In the genomic region with DNA sequence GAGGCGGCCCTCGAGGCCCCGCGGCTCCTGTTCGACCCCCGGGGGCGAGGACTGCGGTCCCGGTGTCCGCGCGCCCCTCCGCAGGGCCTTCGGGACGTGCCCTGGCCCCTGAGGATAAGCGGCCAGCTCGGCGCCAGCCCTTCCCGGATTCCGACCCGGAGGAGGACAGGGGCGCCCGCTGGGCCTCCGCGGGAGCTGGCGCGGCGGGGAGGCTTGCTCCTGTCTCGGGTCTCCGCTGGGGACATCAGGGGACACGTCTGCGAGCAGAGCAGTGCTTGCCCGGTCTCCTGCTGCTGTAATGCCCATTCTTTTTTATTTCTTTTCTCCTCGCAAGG, we compare ENCODE assay signal across 8 cellular contexts. TPM values are rescaled to one million over a fixed set of nuclear protein-coding genes. Genes with fewer than 3 reads are reported as not detected.
DNase-seq lines count a peak whose midpoint lies in the region; ATAC-seq and TF ChIP-seq lines count a peak whose summit lies in the region.

No MANE protein-coding gene starts in this region.

- POLR2A ChIA-PET in CD8-positive, alpha-beta T cell (lab: Charles Lee) = interaction anchor here (0.8 to 1.8 kb wide), 7 partner anchors 13 to 1115 kb away, joined by 3 to 9 read pairs (median 4); partner anchors contain the start of genes BRCA2 and HSPH1

- no peak for TF ChIP-seq CTCF in CD8-positive, alpha-beta T cell (IDR thresholded peaks at IDR 0.05)

- H3K4me1 Mint-ChIP-seq in CD8-positive, alpha-beta T cell (ENCODE audit: low read depth) = peaks cover 29% of the 10 kb centered on the region
- H3K4me1 Mint-ChIP-seq in memory B cell = peaks cover 12% of the 10 kb centered on the region

- peak overlapping the region; percentile 92 for H3K27ac Mint-ChIP-seq in CD8-positive, alpha-beta T cell
- peak overlapping the region; percentile 32 for H3K27ac Mint-ChIP-seq in memory B cell

- peak; percentile 11 for ATAC-seq in CD8-positive, alpha-beta T cell
- ATAC-seq in GM21367 (IDR thresholded peaks at IDR 0.05; ENCODE audit: unreplicated experiment) (peak; percentile 21), memory B cell (ENCODE audit: low read depth) (peak; percentile 16)

- H3K36me3 ChIP-seq in CD8-positive, alpha-beta T cell (ENCODE audit: insufficient read depth, low read length) = no peaks in the 10 kb centered on the region

- no peaks in the 10 kb centered on the region for H3K9me3 Mint-ChIP-seq in CD8-positive, alpha-beta T cell
- H3K9me3 Mint-ChIP-seq in memory B cell = no peaks in the 10 kb centered on the region

- peaks cover 18% of the 10 kb centered on the region for H3K4me1 ChIP-seq in CD8-positive, alpha-beta T cell (ENCODE audit: insufficient read depth, low read length)

- intact Hi-C loops in CD8-positive, alpha-beta T cell (cut with DNase I, micrococcal nuclease) = loop anchor here (1.0 to 2.0 kb wide), 2 partner anchors 38 to 584 kb away; partner anchors contain the start of gene USPL1 (in 1 of the 2)

- CTCF ChIA-PET in CD8-positive, alpha-beta T cell (lab: Charles Lee) = interaction anchor here (0.6 to 1.1 kb wide), 2 partner anchors 8 to 1757 kb away, joined by 3 read pairs; no protein-coding TSS in a partner anchor

- no peaks in the 10 kb centered on the region for H3K9me3 ChIP-seq in CD8-positive, alpha-beta T cell (ENCODE audit: low read length)

- no peaks in the 10 kb centered on the region for H3K36me3 Mint-ChIP-seq in CD8-positive, alpha-beta T cell
- H3K36me3 Mint-ChIP-seq in memory B cell = no peaks in the 10 kb centered on the region

- H3K27ac ChIP-seq in CD8-positive, alpha-beta T cell (ENCODE audit: low read depth, low read length) = peak overlapping the region; percentile 88

- H3K27me3 ChIP-seq in CD8-positive, alpha-beta T cell (ENCODE audit: insufficient read depth, low read length) = no peaks in the 10 kb centered on the region

- no peaks in the 10 kb centered on the region for H3K27me3 Mint-ChIP-seq in CD8-positive, alpha-beta T cell (ENCODE audit: low read depth)
- no peaks in the 10 kb centered on the region for H3K27me3 Mint-ChIP-seq in memory B cell

- H3K4me3 Mint-ChIP-seq in CD8-positive, alpha-beta T cell = peak overlapping the region; percentile 84
- peak overlapping the region; percentile 79 for H3K4me3 Mint-ChIP-seq in memory B cell

- peak overlapping the region; percentile 81 for H3K4me3 ChIP-seq in CD8-positive, alpha-beta T cell (ENCODE audit: low read depth, low read length)

- peak in 5 of 7 experiments; percentile 21 to 53 (median 44) for DNase-seq in CD8-positive, alpha-beta T cell
- DNase-seq in HK-2 (ENCODE audit: unreplicated experiment) (peak; percentile 49), T-helper 9 cell (peak; percentile 39), dermis blood vessel endothelial cell (peak; percentile 58), memory B cell (ENCODE audit: low spot score in 2 of 2) (no peak), mesenteric fat pad (ENCODE audit: low spot score) (no peak)
- peak; percentile 9 for DNase-seq in stimulated activated CD8-positive, alpha-beta memory T cell treated with anti-CD3 and anti-CD28 coated beads, Interleukin-7, amount 100 ng/mL, for 24 hours (ENCODE audit: low read depth)

RNA-seq across cellular contexts. Expression of gene B3GLCT, which starts 0.8 kb away (rescaled TPM):
- 1 to 10 TPM; 5.0 TPM for total RNA-seq in CD8-positive, alpha-beta T cell
- 20.4 and 23.3 TPM in 2 replicates for total RNA-seq in dermis blood vessel endothelial cell
- total RNA-seq in mesenteric fat pad = 4.7 TPM

RNA-seq across cellular contexts. Expression of gene HSPH1, which starts 38.9 kb away (rescaled TPM):
- 100 to 1,000 TPM; 189 to 199 TPM for total RNA-seq in CD8-positive, alpha-beta T cell
- total RNA-seq in dermis blood vessel endothelial cell (59.4 and 103 TPM in 2 replicates), mesenteric fat pad (59.6 TPM)

Comparison
In these comparisons a context has a peak if more than half of its experiments do, and no peak if none do; other contexts are left out.
1. DNase-seq: peak in CD8-positive, alpha-beta T cell (5 of 7), HK-2 (single experiment), T-helper 9 cell (single experiment), dermis blood vessel endothelial cell (single experiment) and stimulated activated CD8-positive, alpha-beta memory T cell treated with anti-CD3 and anti-CD28 coated beads, Interleukin-7, amount 100 ng/mL, for 24 hours (single experiment); none in memory B cell (0 of 2) and mesenteric fat pad (single experiment).
2. Peak in every context shown above with its lines, with median percentiles within 50 percentile points of each other: ATAC-seq.